Comparison of ENCODE assay signal across 15 cellular contexts in the genomic region with DNA sequence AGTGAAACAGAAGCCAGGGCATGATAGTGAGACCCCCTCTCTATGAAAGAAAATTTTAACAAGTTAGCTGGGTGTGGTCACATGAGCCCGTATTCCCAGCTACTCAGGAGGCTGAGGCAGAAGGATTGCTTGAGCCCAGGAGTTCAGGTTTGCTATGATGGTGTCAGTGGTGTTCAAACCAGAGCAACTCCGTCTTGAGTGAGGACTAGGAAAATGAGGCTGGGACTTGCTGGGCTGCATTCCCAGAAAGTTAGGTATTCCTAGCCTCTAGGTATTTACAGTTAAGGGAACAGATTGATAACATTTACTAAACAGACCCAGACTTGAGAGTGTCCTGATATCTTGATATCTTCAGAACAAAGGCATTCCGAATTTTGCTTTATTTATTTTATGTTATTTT.
"Had no signal": no experiment of that assay in that cellular context is flagged by ENCODE, and none has a peak within 500 bp of the region (broad histone marks: within the 10 kb centered on the region; RNA-seq: fewer than 3 reads in every experiment).

No MANE protein-coding gene starts in this region.

- H3K36me3 ChIP-seq: esophagus squamous epithelium, transverse colon had no signal

- H3K9me3 Mint-ChIP-seq: activated CD4-positive, alpha-beta T cell treated with anti-CD3 and anti-CD28 coated beads, Interleukin-2, amount 10 ng/mL, durations not matched to agents 24 days and 14 days had no signal

- H3K27ac ChIP-seq: esophagus squamous epithelium, transverse colon had no signal

- H3K36me3 Mint-ChIP-seq: activated naive CD8-positive, alpha-beta T cell had no signal

- H3K27ac Mint-ChIP-seq: activated CD4-positive, alpha-beta T cell treated with anti-CD3 and anti-CD28 coated beads, Interleukin-2, amount 10 ng/mL, durations not matched to agents 24 days and 14 days; activated CD8-positive, alpha-beta T cell treated with anti-CD3 and anti-CD28 coated beads, Interleukin-2, amount 10 ng/mL, durations not matched to agents 7 days and 5 days; activated naive CD8-positive, alpha-beta T cell; T-helper 17 cell had no signal

- ATAC-seq: activated CD8-positive, alpha-beta T cell treated with anti-CD3 and anti-CD28 coated beads, Interleukin-2, amount 10 ng/mL, durations not matched to agents 7 days and 5 days; T-helper 17 cell had no signal

- H3K4me3 Mint-ChIP-seq: activated CD4-positive, alpha-beta T cell treated with anti-CD3 and anti-CD28 coated beads, Interleukin-2, amount 10 ng/mL, durations not matched to agents 24 days and 14 days; activated CD8-positive, alpha-beta T cell treated with anti-CD3 and anti-CD28 coated beads, Interleukin-2, amount 10 ng/mL, durations not matched to agents 7 days and 5 days; activated naive CD8-positive, alpha-beta T cell; T-helper 17 cell had no signal

- H3K27me3 ChIP-seq: esophagus squamous epithelium, transverse colon had no signal

- H3K4me1 Mint-ChIP-seq: activated CD4-positive, alpha-beta T cell treated with anti-CD3 and anti-CD28 coated beads, Interleukin-2, amount 10 ng/mL, durations not matched to agents 24 days and 14 days had no signal

- H3K27me3 Mint-ChIP-seq: activated CD4-positive, alpha-beta T cell treated with anti-CD3 and anti-CD28 coated beads, Interleukin-2, amount 10 ng/mL, durations not matched to agents 24 days and 14 days; activated naive CD8-positive, alpha-beta T cell had no signal

- H3K4me3 ChIP-seq: esophagus squamous epithelium, transverse colon had no signal

- DNase-seq: activated CD4-positive, alpha-beta T cell treated with anti-CD3 and anti-CD28 coated beads, Interleukin-2, amount 10 ng/mL, durations not matched to agents 24 days and 14 days; activated CD4-positive, CD25-positive, alpha-beta regulatory T cell; activated CD8-positive, alpha-beta memory T cell treated with anti-CD3 and anti-CD28 coated beads, Interleukin-2, amount 50 U/mL, for 4 hours; activated CD8-positive, alpha-beta T cell treated with anti-CD3 and anti-CD28 coated beads, Interleukin-2, amount 10 ng/mL, durations not matched to agents 7 days and 5 days; activated gamma-delta T cell; activated T-cell treated with anti-CD3 and anti-CD28 coated beads, Interleukin-2, amount 50 U/mL, for 48 hours; amniotic stem cell; caudate nucleus; esophagus squamous epithelium; hippocampal formation; stimulated activated CD4-positive, alpha-beta T cell treated with anti-CD3 and anti-CD28 coated beads, Interleukin-4, amount 100 ng/mL, for 1 hour; stimulated activated naive CD4-positive, alpha-beta T cell treated with Interleukin-2 at 50 U/mL for 16 hours; T-helper 17 cell; transverse colon had no signal

- H3K9me3 ChIP-seq: esophagus squamous epithelium, transverse colon had no signal
